10 cellular contexts compared by ENCODE assay signal in genomic region chr11:60870733-60871377, GRCh38. TPM values are rescaled to one million over a fixed set of nuclear protein-coding genes. Genes with fewer than 3 reads are reported as not detected.
DNase-seq lines count a peak whose midpoint lies in the region; ATAC-seq and TF ChIP-seq lines count a peak whose summit lies in the region.
"Had no signal": no experiment of that assay in that cellular context is flagged by ENCODE, and none has a peak within 500 bp of the region (broad histone marks: within the 10 kb centered on the region; RNA-seq: fewer than 3 reads in every experiment).

No MANE protein-coding gene starts in this region.

- H3K4me1 ChIP-seq in heart right ventricle (peaks cover 3 to 61% (median 38%) of the 10 kb centered on the region in 9 donors), lower lobe of right lung (peaks cover 19% of the 10 kb centered on the region), endodermal cell (ENCODE audit: control insufficient read depth, insufficient read depth, low read length) (no peaks in the 10 kb centered on the region)

- H3K9me3 ChIP-seq in heart right ventricle (no peaks in the 10 kb centered on the region), lower lobe of right lung (no peaks in the 10 kb centered on the region), endodermal cell (ENCODE audit: control insufficient read depth, low read length) (no peaks in the 10 kb centered on the region)

- H3K27ac ChIP-seq in heart right ventricle (peak overlapping the region in 9 of 10 donors; percentile 7 to 69 (median 50)), lower lobe of right lung (no peak overlapping the region), endodermal cell (ENCODE audit: low read depth, low read length) (no peak overlapping the region)
- H3K27ac ChIP-seq: PC-9, VCaP had no signal

- peaks cover 1% of the 10 kb centered on the region for H3K27me3 Mint-ChIP-seq in endodermal cell (ENCODE audit: insufficient read depth)

- H3K36me3 ChIP-seq in heart right ventricle (no peaks in the 10 kb centered on the region), lower lobe of right lung (peaks cover 3% of the 10 kb centered on the region), endodermal cell (ENCODE audit: control insufficient read depth, insufficient read depth, low read length) (no peaks in the 10 kb centered on the region)

- H3K27ac Mint-ChIP-seq in endodermal cell: no peak overlapping the region

- H3K4me3 ChIP-seq in heart right ventricle (no peak overlapping the region), lower lobe of right lung (no peak overlapping the region), endodermal cell (ENCODE audit: low read length) (no peak overlapping the region)
- H3K4me3 ChIP-seq: PC-9 had no signal

- WGBS in heart right ventricle, 2 donors: 80 to 83% methylated on average over 13 of the region's 13 CpGs
- 88 to 95% methylated on average over 8 to 13 of the region's 13 CpGs for WGBS in endodermal cell (ENCODE audit: insufficient coverage in 1 of 2, insufficient read length in 1 of 2), 2 experiments

- no peaks in the 10 kb centered on the region for H3K27me3 ChIP-seq in heart right ventricle
- no peaks in the 10 kb centered on the region for H3K27me3 ChIP-seq in lower lobe of right lung (ENCODE audit: low read depth)
- H3K27me3 ChIP-seq in endodermal cell (ENCODE audit: control insufficient read depth, insufficient read depth, low read length, poor library complexity, severe bottlenecking): no peaks in the 10 kb centered on the region

- H3K9ac ChIP-seq in endodermal cell (ENCODE audit: extremely low read depth, low read length, poor library complexity, severe bottlenecking): no peak overlapping the region

- ATAC-seq in heart right ventricle (no peak), Right ventricle myocardium inferior (no peak), lower lobe of right lung (no peak), GM18520 (IDR thresholded peaks at IDR 0.05; ENCODE audit: unreplicated experiment) (no peak)

- intact Hi-C loops in heart right ventricle (cut with DNase I) (no loop called here), Right ventricle myocardium inferior (cut with DNase I) (no loop called here), lower lobe of right lung (cut with DNase I) (no loop called here)

- H3K9me3 Mint-ChIP-seq in endodermal cell: no peaks in the 10 kb centered on the region

- H3K4me1 Mint-ChIP-seq in endodermal cell: peaks cover 4% of the 10 kb centered on the region

- no peak overlapping the region for H3K4me3 Mint-ChIP-seq in endodermal cell

- H3K36me3 Mint-ChIP-seq in endodermal cell (ENCODE audit: low read depth): no peaks in the 10 kb centered on the region

- no peak for TF ChIP-seq CTCF in heart right ventricle (IDR thresholded peaks at IDR 0.05)
- no peak for TF ChIP-seq CTCF in lower lobe of right lung (IDR thresholded peaks at IDR 0.05)
- TF ChIP-seq CTCF in endodermal cell (conservative IDR thresholded peaks at IDR 0.05): no peak

- no peak for DNase-seq in heart right ventricle
- no peak for DNase-seq in Right ventricle myocardium inferior (ENCODE audit: missing footprints)
- DNase-seq in lower lobe of right lung: peak; percentile 4
- DNase-seq in SHP77 (lab: John Stamatoyannopoulos, UW): no peak
- DNase-seq in endodermal cell: no peak
- DNase-seq: erythroblast, NCI-H2029 treated with DMSO at 0.1 percent for 48 hours, PC-9 had no signal

RNA-seq across cellular contexts. Expression of gene ZP1, which starts 3.5 kb away (rescaled TPM):
- total RNA-seq in heart right ventricle (under 1 TPM in 3 of 10 donors, not detected in 7; 0.16 to 0.33 (median 0.25) TPM), Right ventricle myocardium inferior (0.14 TPM), lower lobe of right lung (not detected), endodermal cell (not detected)
- under 1 TPM; 0.37 to 0.51 TPM for polyA plus RNA-seq in heart right ventricle
- polyA plus RNA-seq in endodermal cell (2013, experiment 1 of 2): not detected
- polyA plus RNA-seq in endodermal cell (2013, experiment 2 of 2): not detected
- total RNA-seq: PC-9 had no signal

RNA-seq across cellular contexts. Expression of gene PTGDR2, which starts 15.1 kb away (rescaled TPM):
- total RNA-seq in heart right ventricle (1 to 10 TPM in 9 of 10 donors, under 1 TPM in 1; 0.35 to 5.1 (median 1.2) TPM), Right ventricle myocardium inferior (2.4 TPM), lower lobe of right lung (0.86 TPM), endodermal cell (under 1 TPM in 1 of 2 donors, not detected in 1; 0.15 TPM)
- 1 to 10 TPM in 1 of 2 donors, under 1 TPM in 1; 0.57 to 5.7 TPM for polyA plus RNA-seq in heart right ventricle
- polyA plus RNA-seq in endodermal cell (2013, experiment 1 of 2): 0.14 TPM
- polyA plus RNA-seq in endodermal cell (2013, experiment 2 of 2): 0.08 TPM
- total RNA-seq: PC-9 had no signal

RNA-seq across cellular contexts. Expression of gene CCDC86, which starts 28.9 kb away (rescaled TPM):
- 10 to 100 TPM in 4 of 10 donors, 1 to 10 TPM in 6; 6.6 to 20.1 (median 9.2) TPM for total RNA-seq in heart right ventricle
- polyA plus RNA-seq in heart right ventricle: 10 to 100 TPM in 1 of 2 donors, 1 to 10 TPM in 1; 7.4 to 26.5 TPM
- 9.3 TPM for total RNA-seq in Right ventricle myocardium inferior
- total RNA-seq in lower lobe of right lung: 12.6 TPM
- 10 to 100 TPM; 22.4 to 27.9 TPM for total RNA-seq in endodermal cell
- 22.9 TPM for polyA plus RNA-seq in endodermal cell (2013, experiment 1 of 2)
- 22.8 TPM for polyA plus RNA-seq in endodermal cell (2013, experiment 2 of 2)

RNA-seq across cellular contexts. Expression of gene PRPF19, which starts 35.5 kb away (rescaled TPM):
- total RNA-seq in heart right ventricle (10 to 100 TPM; 32.0 to 49.7 (median 39.4) TPM), Right ventricle myocardium inferior (41.1 TPM), lower lobe of right lung (58.1 TPM), endodermal cell (100 to 1,000 TPM; 106 to 109 TPM)
- 10 to 100 TPM; 50.3 to 53.0 TPM for polyA plus RNA-seq in heart right ventricle
- polyA plus RNA-seq in endodermal cell (2013, experiment 1 of 2): 106 TPM
- 102 TPM for polyA plus RNA-seq in endodermal cell (2013, experiment 2 of 2)

RNA-seq across cellular contexts. Expression of gene TMEM109, which starts 43.1 kb away (rescaled TPM):
- total RNA-seq in heart right ventricle: 100 to 1,000 TPM in 2 of 10 donors, 10 to 100 TPM in 8; 78.6 to 115 (median 92.7) TPM
- polyA plus RNA-seq in heart right ventricle: 100 to 1,000 TPM in 1 of 2 donors, 10 to 100 TPM in 1; 53.3 to 121 TPM
- total RNA-seq in Right ventricle myocardium inferior: 97.5 TPM
- total RNA-seq in lower lobe of right lung: 142 TPM
- 10 to 100 TPM; 41.4 to 56.8 TPM for total RNA-seq in endodermal cell
- 57.8 TPM for polyA plus RNA-seq in endodermal cell (2013, experiment 1 of 2)
- 55.8 TPM for polyA plus RNA-seq in endodermal cell (2013, experiment 2 of 2)

Comparison
In these comparisons a context has a peak if more than half of its experiments do, and no peak if none do; other contexts are left out.
1. H3K27ac ChIP-seq: peak in heart right ventricle (9 of 10); none in lower lobe of right lung (single experiment) and endodermal cell (single experiment).